In the genomic region with DNA sequence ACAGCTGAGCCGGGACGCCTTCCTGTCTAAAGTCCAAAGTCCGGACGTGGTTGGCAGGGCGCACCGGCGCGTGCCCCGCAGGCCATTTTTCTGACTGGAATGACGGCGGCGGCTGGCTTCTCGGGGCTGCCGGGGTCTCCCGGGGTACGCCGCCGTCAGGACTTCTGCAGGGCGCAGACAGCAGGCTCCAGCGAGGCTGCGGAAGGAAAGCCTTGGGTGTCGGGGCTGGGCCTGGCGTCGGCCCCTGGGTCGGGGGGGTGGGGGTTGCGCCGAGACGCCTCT, we compare ENCODE assay signal across 8 cellular contexts. TPM values are rescaled to one million over a fixed set of nuclear protein-coding genes. Genes with fewer than 3 reads are reported as not detected.
A peak's percentile ranks its signal among the peaks of the same experiment; 100 is the strongest.
DNase-seq lines count a peak whose midpoint lies in the region; ATAC-seq and TF ChIP-seq lines count a peak whose summit lies in the region.

No MANE protein-coding gene starts in this region.

- no peak for TF ChIP-seq POLR2A in thyroid gland (IDR thresholded peaks at IDR 0.05)

- peak overlapping the region; percentile 86 for H3K4me3 Mint-ChIP-seq in chondrocyte (ENCODE audit: unreplicated experiment)

- WGBS in thyroid gland, 2 donors, result 0% methylated on average over 2 to 6 of the region's 28 CpGs

- H3K36me3 ChIP-seq in thyroid gland, result no peaks in the 10 kb centered on the region

- TF ChIP-seq CTCF in chondrocyte (IDR thresholded peaks at IDR 0.05) (no peak), thyroid gland (IDR thresholded peaks at IDR 0.05) (no peak)

- H3K27ac Mint-ChIP-seq in chondrocyte (ENCODE audit: unreplicated experiment), result peak overlapping the region; percentile 98

- no peaks in the 10 kb centered on the region for H3K27me3 Mint-ChIP-seq in chondrocyte (ENCODE audit: low read depth)

- no peaks in the 10 kb centered on the region for H3K36me3 Mint-ChIP-seq in chondrocyte (ENCODE audit: low read depth)

- peak; percentile 33 for ATAC-seq in HG02623 (IDR thresholded peaks at IDR 0.05; ENCODE audit: unreplicated experiment)

- no peaks in the 10 kb centered on the region for H3K9me3 ChIP-seq in thyroid gland

- H3K4me3 ChIP-seq in thyroid gland (replicated peaks in 1 of 3), result peak overlapping the region; percentile 71 to 87 (median 75)

- no peaks in the 10 kb centered on the region for H3K27me3 ChIP-seq in thyroid gland

- peaks cover 10 to 19% of the 10 kb centered on the region in 2 donors for H3K4me1 ChIP-seq in thyroid gland

- peaks cover 47% of the 10 kb centered on the region for H3K4me1 Mint-ChIP-seq in chondrocyte (ENCODE audit: low read depth)

- peaks cover 5% of the 10 kb centered on the region for H3K9me3 Mint-ChIP-seq in chondrocyte (ENCODE audit: low read depth)

- peak overlapping the region; percentile 91 to 99 (median 99) for H3K27ac ChIP-seq in thyroid gland

- intact Hi-C loops in thyroid gland (cut with DNase I), result loop anchor here (10.0 kb wide), 1 partner anchor 162 kb away; a partner anchor contains a TSS

- DNase-seq in NCI-H748 treated with DMSO at 0.1 percent for 48 hours (lab: John Stamatoyannopoulos, UW) (peak; percentile 62), NCI-H748 (lab: John Stamatoyannopoulos, UW; ENCODE audit: unreplicated experiment) (no peak), NCI-H69 (lab: John Stamatoyannopoulos, UW) (peak; percentile 90), chondrocyte (ENCODE audit: low spot score) (no peak), lung microvascular endothelial cell (ENCODE audit: low read depth in 2 of 2) (peak; percentile 60 to 66), thyroid gland (peak; percentile 66 to 73), NCI-H1417 (lab: John Stamatoyannopoulos, UW) (no peak)

RNA-seq across cellular contexts. Expression of a gene that starts 32.8 kb away (rescaled TPM):
- 23.0 to 27.3 TPM (median 26.6 TPM) in 3 replicates for total RNA-seq in chondrocyte
- 8.7 and 17.3 TPM in 2 replicates for total RNA-seq in lung microvascular endothelial cell
- total RNA-seq in thyroid gland, result 10 to 100 TPM; 41.6 to 49.1 (median 45.6) TPM

Comparison
In these comparisons a context has a peak if more than half of its experiments do, and no peak if none do; other contexts are left out.
1. DNase-seq: peak in NCI-H748 treated with DMSO at 0.1 percent for 48 hours (single experiment), NCI-H69 (single experiment), lung microvascular endothelial cell (2 of 2) and thyroid gland (2 of 2); none in NCI-H748 (single experiment), chondrocyte (single experiment) and NCI-H1417 (0 of 3).